Comparison of ENCODE assay signal across 25 cellular contexts in the genomic region with DNA sequence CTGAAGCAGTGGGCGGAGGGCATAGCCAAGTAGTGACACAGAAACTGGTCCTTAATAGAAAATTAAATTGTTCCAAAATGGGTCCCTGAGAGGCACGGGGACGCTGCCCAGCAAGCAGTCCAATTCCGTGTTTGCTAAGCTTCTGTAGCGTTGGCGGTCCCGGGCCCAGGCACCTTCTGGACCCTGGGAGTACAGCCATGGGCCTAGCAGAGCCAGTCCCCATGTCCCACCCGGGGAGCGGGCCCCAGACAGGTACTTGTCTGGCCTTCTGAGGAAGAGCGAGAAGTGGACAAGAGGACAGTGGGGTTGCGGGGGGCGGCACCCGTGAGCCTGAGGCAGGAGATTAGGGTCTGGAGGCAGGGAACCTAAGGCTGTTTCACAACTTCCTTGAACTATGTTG. TPM values are rescaled to one million over a fixed set of nuclear protein-coding genes. Genes with fewer than 3 reads are reported as not detected.
DNase-seq lines count a peak whose midpoint lies in the region; ATAC-seq, FAIRE-seq and TF ChIP-seq lines count a peak whose summit lies in the region.
"Had no signal": no experiment of that assay in that cellular context is flagged by ENCODE, and none has a peak within 500 bp of the region (broad histone marks: within the 10 kb centered on the region; RNA-seq: fewer than 3 reads in every experiment).

No MANE protein-coding gene starts in this region.

- intact Hi-C loops in kidney (cut with DNase I) (no loop called here), spleen (cut with DNase I; ENCODE audit: low total_unique reads) (no loop called here)

- no peaks in the 10 kb centered on the region for H3K9me3 Mint-ChIP-seq in activated T-cell treated with anti-CD3 and anti-CD28 coated beads, Interleukin-2, amount 50 U/mL, for 72 hours
- H3K9me3 Mint-ChIP-seq: CD4-positive, alpha-beta T cell; HFFc6 had no signal

- no peaks in the 10 kb centered on the region for H3K27me3 Mint-ChIP-seq in activated T-cell treated with anti-CD3 and anti-CD28 coated beads, Interleukin-2, amount 50 U/mL, for 72 hours (ENCODE audit: low read depth)
- H3K27me3 Mint-ChIP-seq: CD4-positive, alpha-beta T cell had no signal

- peaks cover 0 to 7% of the 10 kb centered on the region in 2 donors for H3K36me3 Mint-ChIP-seq in activated T-cell treated with anti-CD3 and anti-CD28 coated beads, Interleukin-2, amount 50 U/mL, for 72 hours (ENCODE audit: insufficient read depth in 2 of 2)

- H3K9me3 ChIP-seq in RWPE2 (ENCODE audit: severe bottlenecking) (no peaks in the 10 kb centered on the region), kidney (ENCODE audit: control insufficient read depth in 1 of 2, low read length in 2 of 2) (no peaks in the 10 kb centered on the region), spleen (no peaks in the 10 kb centered on the region)
- H3K9me3 ChIP-seq: A549, Caco-2 had no signal

- peak overlapping the region; percentile 38 for H3K27ac Mint-ChIP-seq in activated T-cell treated with anti-CD3 and anti-CD28 coated beads, Interleukin-2, amount 50 U/mL, for 72 hours
- H3K27ac Mint-ChIP-seq: CD4-positive, alpha-beta T cell; HFFc6 had no signal

- TF ChIP-seq POLR2A in spleen (IDR thresholded peaks at IDR 0.05), result no peak

- no peak for TF ChIP-seq CTCF in RWPE2 (IDR thresholded peaks at IDR 0.05; ENCODE audit: poor library complexity, severe bottlenecking)
- TF ChIP-seq CTCF in kidney (IDR thresholded peaks at IDR 0.05; ENCODE audit: borderline replicate concordance, extremely low read depth, insufficient read depth), result no peak
- no peak for TF ChIP-seq CTCF in spleen (IDR thresholded peaks at IDR 0.05 in 8 of 11, conservative IDR thresholded peaks at IDR 0.05 in 3 of 11)

- no peak overlapping the region for H3K9ac ChIP-seq in kidney (ENCODE audit: low read length in 2 of 2)

- 85 to 97% (median 93%) methylated on average over 11 to 13 of the region's 13 CpGs for WGBS in spleen, 5 donors

- H3K4me3 Mint-ChIP-seq in activated T-cell treated with anti-CD3 and anti-CD28 coated beads, Interleukin-2, amount 50 U/mL, for 72 hours, result no peak overlapping the region
- H3K4me3 Mint-ChIP-seq: CD4-positive, alpha-beta T cell; HFFc6 had no signal

- no peak for DNase-seq in activated T-cell treated with anti-CD3 and anti-CD28 coated beads, Interleukin-2, amount 50 U/mL, for 72 hours
- no peak for DNase-seq in activated T-cell treated with anti-CD3 and anti-CD28 coated beads, Interleukin-2, amount 50 U/mL, for 48 hours
- peak; percentile 51 for DNase-seq in RWPE2 (ENCODE audit: low spot score)
- DNase-seq in kidney, result peak; percentile 71
- DNase-seq in spleen, result peak; percentile 63
- DNase-seq: AML-193; Caco-2; CD4-positive, alpha-beta T cell; GDM1; GOT3; H7; HFFc6; IMR-90 had no signal

- H3K4me1 ChIP-seq in RWPE2 (ENCODE audit: insufficient read depth, poor library complexity, severe bottlenecking) (no peaks in the 10 kb centered on the region), kidney (ENCODE audit: control insufficient read depth in 1 of 2, insufficient read depth in 1 of 2, low read depth in 1 of 2, low read length in 2 of 2) (no peaks in the 10 kb centered on the region), spleen (peaks cover 0 to 31% (median 9%) of the 10 kb centered on the region in 6 donors)
- H3K4me1 ChIP-seq: A549, Caco-2 had no signal

- H3K27ac ChIP-seq in RWPE2 (ENCODE audit: poor library complexity, severe bottlenecking), result no peak overlapping the region
- H3K27ac ChIP-seq in kidney (ENCODE audit: low read depth in 2 of 2, low read length in 2 of 2), result no peak overlapping the region
- no peak overlapping the region for H3K27ac ChIP-seq in spleen
- H3K27ac ChIP-seq: 22Rv1, A549, C4-2B, HL-60 had no signal

- H3K36me3 ChIP-seq in RWPE2 (ENCODE audit: low read depth) (peaks cover 57% of the 10 kb centered on the region), kidney (ENCODE audit: control insufficient read depth in 1 of 2, insufficient read depth in 2 of 2, low read length in 2 of 2) (peaks cover 9 to 20% of the 10 kb centered on the region in 2 donors), spleen (peaks cover 0 to 91% (median 50%) of the 10 kb centered on the region in 6 donors)

- ATAC-seq in activated T-cell treated with anti-CD3 and anti-CD28 coated beads, Interleukin-2, amount 50 U/mL, for 72 hours (replicated peaks in 1 of 2), result no peak
- ATAC-seq in RWPE2 (ENCODE audit: low read depth), result no peak
- no peak for ATAC-seq in GM21447 (IDR thresholded peaks at IDR 0.05; ENCODE audit: unreplicated experiment)
- ATAC-seq in GM19395 (IDR thresholded peaks at IDR 0.05; ENCODE audit: unreplicated experiment), result no peak
- ATAC-seq: A549, HCT116 had no signal

- H3K4me3 ChIP-seq in RWPE2 (ENCODE audit: severe bottlenecking) (no peak overlapping the region), kidney (ENCODE audit: low read length in 2 of 2) (no peak overlapping the region), spleen (no peak overlapping the region)
- H3K4me3 ChIP-seq: A549 had no signal

- H3K4me1 Mint-ChIP-seq in activated T-cell treated with anti-CD3 and anti-CD28 coated beads, Interleukin-2, amount 50 U/mL, for 72 hours (ENCODE audit: low read depth), result peaks cover 25% of the 10 kb centered on the region

- FAIRE-seq in kidney (lab: Jason Lieb, UNC), result no peak
- FAIRE-seq: A549, D721Med, GM12892, GM18507 had no signal

- H3K27me3 ChIP-seq in RWPE2 (ENCODE audit: insufficient read depth, poor library complexity, severe bottlenecking) (no peaks in the 10 kb centered on the region), spleen (replicated peaks in 1 of 7) (no peaks in the 10 kb centered on the region)

RNA-seq across cellular contexts. Expression of a gene that starts 11.5 kb away (rescaled TPM):
- not detected for total RNA-seq in activated T-cell treated with anti-CD3 and anti-CD28 coated beads, Interleukin-2, amount 50 U/mL, for 72 hours
- total RNA-seq in kidney (not detected), spleen (not detected)
- polyA plus RNA-seq in kidney (ENCODE audit: insufficient read depth, low read depth, low replicate concordance) (not detected), spleen (not detected)
- total RNA-seq: Caco-2; CD4-positive, alpha-beta T cell; HFFc6; HT1080; IMR-90 had no signal
- polyA plus RNA-seq: A549, BJ, IMR-90 had no signal

RNA-seq across cellular contexts. Expression of a gene that starts 31.8 kb away (rescaled TPM):
- 1 to 10 TPM; 2.5 to 3.4 TPM for total RNA-seq in activated T-cell treated with anti-CD3 and anti-CD28 coated beads, Interleukin-2, amount 50 U/mL, for 72 hours
- total RNA-seq in kidney (7.0 TPM), spleen (10 to 100 TPM in 2 of 7 donors, 1 to 10 TPM in 4, not detected in 1; 3.5 to 12.7 (median 5.1) TPM)
- polyA plus RNA-seq in kidney (ENCODE audit: insufficient read depth, low read depth, low replicate concordance) (49.5 TPM), spleen (1 to 10 TPM; 2.0 to 4.7 (median 4.0) TPM)

RNA-seq across cellular contexts. Expression of a gene that starts 55.5 kb away (rescaled TPM):
- total RNA-seq in activated T-cell treated with anti-CD3 and anti-CD28 coated beads, Interleukin-2, amount 50 U/mL, for 72 hours, result 10 to 100 TPM; 37.7 to 48.7 TPM
- total RNA-seq in kidney (42.4 TPM), spleen (10 to 100 TPM; 24.1 to 39.0 (median 28.3) TPM)
- polyA plus RNA-seq in kidney (ENCODE audit: insufficient read depth, low read depth, low replicate concordance) (28.8 TPM), spleen (10 to 100 TPM; 12.5 to 21.4 (median 18.1) TPM)

Comparison
In these comparisons a context has a peak if more than half of its experiments do, and no peak if none do; other contexts are left out.
1. DNase-seq: peak in RWPE2 (single experiment), kidney (single experiment) and spleen (single experiment); none in activated T-cell treated with anti-CD3 and anti-CD28 coated beads, Interleukin-2, amount 50 U/mL, for 72 hours (0 of 2) and activated T-cell treated with anti-CD3 and anti-CD28 coated beads, Interleukin-2, amount 50 U/mL, for 48 hours (0 of 2).